12 cellular contexts compared by ENCODE assay signal in the genomic region with DNA sequence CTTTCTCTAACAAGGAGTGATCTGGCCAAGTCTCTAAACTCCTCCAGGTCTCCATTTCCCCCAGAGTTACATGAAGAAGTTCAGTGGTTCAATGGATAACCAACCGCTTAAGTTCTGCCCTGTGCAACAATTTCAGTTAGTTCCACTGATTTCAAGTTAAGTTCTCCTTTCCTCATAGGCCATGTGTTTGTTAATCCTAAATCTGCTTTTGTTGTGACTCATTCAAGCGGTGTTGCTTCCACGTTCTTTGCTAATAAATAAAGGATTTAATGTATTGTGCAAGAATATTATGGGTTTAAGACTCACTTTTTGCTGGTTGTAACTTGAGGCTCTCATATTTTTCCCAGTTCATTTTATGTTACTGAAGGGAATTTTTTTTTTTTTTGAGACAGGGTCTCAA. TPM values are rescaled to one million over a fixed set of nuclear protein-coding genes. Genes with fewer than 3 reads are reported as not detected.
DNase-seq lines count a peak whose midpoint lies in the region; ATAC-seq and TF ChIP-seq lines count a peak whose summit lies in the region.
"Had no signal": no experiment of that assay in that cellular context is flagged by ENCODE, and none has a peak within 500 bp of the region (broad histone marks: within the 10 kb centered on the region; RNA-seq: fewer than 3 reads in every experiment).

No MANE protein-coding gene starts in this region.

- H3K79me2 ChIP-seq in GM23338 (replicated peaks; ENCODE audit: insufficient read depth), result peaks cover 94% of the 10 kb centered on the region

- H2BK12ac ChIP-seq in mesenchymal stem cell (ENCODE audit: low read length in 2 of 2), result no peak overlapping the region

- intact Hi-C loops in spleen (cut with DNase I; ENCODE audit: low total_unique reads), result no loop called here

- no peak overlapping the region for H3K18ac ChIP-seq in mesenchymal stem cell (ENCODE audit: low read depth in 1 of 2, low read length in 2 of 2)

- no peak overlapping the region for H4K91ac ChIP-seq in mesenchymal stem cell (ENCODE audit: low read length)

- H3K4me1 ChIP-seq in mesenchymal stem cell (ENCODE audit: control insufficient read depth, insufficient read depth, low read depth, low read length), result peaks cover 20% of the 10 kb centered on the region
- H3K4me1 ChIP-seq in spleen, result peaks cover 29 to 98% (median 83%) of the 10 kb centered on the region in 6 donors
- H3K4me1 ChIP-seq in GM23338 (ENCODE audit: insufficient read depth), result peaks cover 4% of the 10 kb centered on the region

- H3K9me3 ChIP-seq in mesenchymal stem cell (ENCODE audit: control insufficient read depth, low read length), result no peaks in the 10 kb centered on the region
- no peaks in the 10 kb centered on the region for H3K9me3 ChIP-seq in spleen
- H3K9me3 ChIP-seq: esophagus squamous epithelium had no signal

- H3K23ac ChIP-seq in mesenchymal stem cell (ENCODE audit: low read length in 2 of 2), result no peak overlapping the region

- no peak overlapping the region for H3K14ac ChIP-seq in mesenchymal stem cell (ENCODE audit: low read length in 2 of 2)

- TF ChIP-seq POLR2A in spleen (IDR thresholded peaks at IDR 0.05), result no peak

- no peak for ATAC-seq in GM23338

- DNase-seq in AG20443 (ENCODE audit: low spot score), result peak; percentile 55
- DNase-seq in astrocyte of the spinal cord (ENCODE audit: low read depth, low spot score), result peak; percentile 45
- DNase-seq in mesenchymal stem cell, result peak; percentile 86
- DNase-seq in spleen, result no peak
- no peak for DNase-seq in HuH-7.5 (ENCODE audit: low spot score)
- DNase-seq in GM23338 (ENCODE audit: low spot score), result no peak
- no peak for DNase-seq in effector CD4-positive, alpha-beta T cell
- DNase-seq: DMS53, esophagus squamous epithelium, NCI-H510A treated with DMSO at 0.1 percent for 48 hours, WERI-Rb-1 had no signal

- H4K20me1 ChIP-seq in GM23338 (replicated peaks; ENCODE audit: insufficient read depth), result peaks cover 23% of the 10 kb centered on the region; the same call in 1 of the 2 replicates

- H3K4me3 ChIP-seq in astrocyte of the spinal cord (ENCODE audit: low read depth, low read length) (no peak overlapping the region), mesenchymal stem cell (ENCODE audit: insufficient read depth in 1 of 2, low read depth in 1 of 2, low read length in 2 of 2) (no peak overlapping the region), spleen (no peak overlapping the region), GM23338 (no peak overlapping the region)
- H3K4me3 ChIP-seq: esophagus squamous epithelium had no signal

- H3K36me3 Mint-ChIP-seq in IgD-negative memory B cell (no peaks in the 10 kb centered on the region), GM23338 (ENCODE audit: low read depth) (peaks cover 12% of the 10 kb centered on the region; the same call in 2 of the 3 replicates)

- H3K9ac ChIP-seq in mesenchymal stem cell (ENCODE audit: low read length), result no peak overlapping the region

- no peak overlapping the region for H2BK15ac ChIP-seq in mesenchymal stem cell (ENCODE audit: low read depth, poor library complexity, severe bottlenecking)

- H2BK5ac ChIP-seq in mesenchymal stem cell (ENCODE audit: low read depth, low read length, poor library complexity, severe bottlenecking), result no peak overlapping the region

- no peak overlapping the region for H2AK5ac ChIP-seq in mesenchymal stem cell (ENCODE audit: low read length, severe bottlenecking)

- no peak overlapping the region for H2AFZ ChIP-seq in mesenchymal stem cell (ENCODE audit: low read depth, low read length)
- no peak overlapping the region for H2AFZ ChIP-seq in GM23338

- H2BK120ac ChIP-seq in mesenchymal stem cell (ENCODE audit: low read depth, low read length), result no peak overlapping the region

- peaks cover 4% of the 10 kb centered on the region for H3K79me1 ChIP-seq in mesenchymal stem cell (replicated peaks; ENCODE audit: low read length, poor library complexity, severe bottlenecking)

- in situ Hi-C loops in astrocyte of the spinal cord (cut with HindIII; ENCODE audit: low sequenced_read_pairs), result no loop called here

- no peaks in the 10 kb centered on the region for H3K9me2 ChIP-seq in GM23338 (ENCODE audit: insufficient read depth)

- H3K27me3 ChIP-seq in mesenchymal stem cell (ENCODE audit: control insufficient read depth in 1 of 2, insufficient read depth in 1 of 2, low read length in 2 of 2) (no peaks in the 10 kb centered on the region), spleen (replicated peaks in 1 of 7) (no peaks in the 10 kb centered on the region), GM23338 (ENCODE audit: insufficient read depth) (no peaks in the 10 kb centered on the region)
- H3K27me3 ChIP-seq: esophagus squamous epithelium had no signal

- no peak overlapping the region for H3K4ac ChIP-seq in mesenchymal stem cell (ENCODE audit: low read depth in 1 of 2, low read length in 2 of 2)

- H3K27me3 Mint-ChIP-seq in IgD-negative memory B cell, result no peaks in the 10 kb centered on the region
- H3K27me3 Mint-ChIP-seq in GM23338 (ENCODE audit: insufficient read depth, low read depth, poor library complexity), result peaks cover 2% of the 10 kb centered on the region

- H3K27ac Mint-ChIP-seq in IgD-negative memory B cell (peak overlapping the region; percentile 18 to 67 (median 64)), GM23338 (no peak overlapping the region)

- no peaks in the 10 kb centered on the region for H3F3A ChIP-seq in GM23338 (replicated peaks; ENCODE audit: low read depth)

- H3K4me3 Mint-ChIP-seq in IgD-negative memory B cell (peak overlapping the region in 1 of 4 donors; percentile 3), GM23338 (no peak overlapping the region)

- H3K36me3 ChIP-seq in mesenchymal stem cell (ENCODE audit: control insufficient read depth in 1 of 2, insufficient read depth in 2 of 2, low read depth in 1 of 2, low read length in 2 of 2) (peaks cover 0 to 17% of the 10 kb centered on the region in 2 experiments), spleen (peaks cover 0 to 44% (median 6%) of the 10 kb centered on the region in 6 donors), GM23338 (ENCODE audit: insufficient read depth) (no peaks in the 10 kb centered on the region)

- H3K4me1 Mint-ChIP-seq in IgD-negative memory B cell (peaks cover 43 to 60% (median 52%) of the 10 kb centered on the region in 3 donors), GM23338 (peaks cover 24% of the 10 kb centered on the region; the same call in 2 of the 3 replicates)

- 57% methylated on average over 3 of the region's 3 CpGs for WGBS in mesenchymal stem cell
- 42 to 79% (median 57%) methylated on average over 3 of the region's 3 CpGs for WGBS in spleen, 5 donors

- TF ChIP-seq CTCF in astrocyte of the spinal cord (IDR thresholded peaks at IDR 0.05; ENCODE audit: low read depth, low read length) (no peak), spleen (IDR thresholded peaks at IDR 0.05 in 8 of 11, conservative IDR thresholded peaks at IDR 0.05 in 3 of 11) (no peak), GM23338 (conservative IDR thresholded peaks at IDR 0.05; ENCODE audit: low read depth in 2 of 2) (no peak)

- H3K9me3 Mint-ChIP-seq in IgD-negative memory B cell, result no peaks in the 10 kb centered on the region
- no peaks in the 10 kb centered on the region for H3K9me3 Mint-ChIP-seq in GM23338

- H3K27ac ChIP-seq in mesenchymal stem cell (ENCODE audit: low read length, poor library complexity, severe bottlenecking) (peak overlapping the region; percentile 36), spleen (peak overlapping the region in 4 of 8 donors; percentile 5 to 53 (median 49)), GM23338 (ENCODE audit: low read depth) (no peak overlapping the region)
- H3K27ac ChIP-seq: WERI-Rb-1 had no signal

- H3K4me2 ChIP-seq in mesenchymal stem cell (ENCODE audit: low read length, poor library complexity, severe bottlenecking) (no peak overlapping the region), GM23338 (no peak overlapping the region)

- H4K8ac ChIP-seq in mesenchymal stem cell (ENCODE audit: low read length), result no peak overlapping the region

RNA-seq across cellular contexts. Expression of a gene that starts 36.3 kb away (rescaled TPM):
- polyA plus RNA-seq in IgD-negative memory B cell, result 37.3 TPM
- 45.4 TPM for polyA plus RNA-seq in mesenchymal stem cell (2013, experiment 1 of 2)
- 47.9 TPM for polyA plus RNA-seq in mesenchymal stem cell (2013, experiment 2 of 2)
- total RNA-seq in spleen, result 100 to 1,000 TPM in 3 of 7 donors, 10 to 100 TPM in 4; 69.5 to 125 (median 84.5) TPM
- polyA plus RNA-seq in spleen, result 10 to 100 TPM; 20.5 to 37.5 (median 25.4) TPM
- 88.1 and 95.5 TPM in 2 replicates for total RNA-seq in GM23338 (2014; rRNA removed; shearing (Covaris generic))
- polyA plus RNA-seq in GM23338 (2016; fragmentation: Nextera tagmentation; extraction: Ambion mirVana), result 19.0 and 20.2 TPM in 2 replicates

Comparison
In these comparisons a context has a peak if more than half of its experiments do, and no peak if none do; other contexts are left out.
1. DNase-seq: peak in AG20443 (single experiment), astrocyte of the spinal cord (single experiment) and mesenchymal stem cell (single experiment); none in spleen (single experiment), HuH-7.5 (single experiment), GM23338 (single experiment) and effector CD4-positive, alpha-beta T cell (single experiment).